1 cellular context compared by ENCODE assay signal in genomic region chr1:161482610-161483009, GRCh38.
TF ChIP-seq lines count a peak whose summit lies in the region.

No MANE protein-coding gene starts in this region.

TF ChIP-seq in IMR-90, 13 proteins besides CTCF, POLR2A, EP300 and RAD21 (continued from another document):
- TF ChIP-seq, protein P1, sequence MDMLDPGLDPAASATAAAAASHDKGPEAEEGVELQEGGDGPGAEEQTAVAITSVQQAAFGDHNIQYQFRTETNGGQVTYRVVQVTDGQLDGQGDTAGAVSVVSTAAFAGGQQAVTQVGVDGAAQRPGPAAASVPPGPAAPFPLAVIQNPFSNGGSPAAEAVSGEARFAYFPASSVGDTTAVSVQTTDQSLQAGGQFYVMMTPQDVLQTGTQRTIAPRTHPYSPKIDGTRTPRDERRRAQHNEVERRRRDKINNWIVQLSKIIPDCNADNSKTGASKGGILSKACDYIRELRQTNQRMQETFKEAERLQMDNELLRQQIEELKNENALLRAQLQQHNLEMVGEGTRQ (IDR thresholded peaks at IDR 0.05; ENCODE audit: low read depth, low read length), result no peak
- TF ChIP-seq MAZ (IDR thresholded peaks at IDR 0.05; ENCODE audit: borderline replicate concordance, low read depth, low read length), result no peak
